ENCODE assay signal across 24 cellular contexts in genomic region chr14:23414906-23415820, GRCh38. TPM values are rescaled to one million over a fixed set of nuclear protein-coding genes. Genes with fewer than 3 reads are reported as not detected.
"Had no signal": no experiment of that assay in that cellular context is flagged by ENCODE, and none has a peak within 500 bp of the region (broad histone marks: within the 10 kb centered on the region; RNA-seq: fewer than 3 reads in every experiment).

No MANE protein-coding gene starts in this region.

- H3K9me3 Mint-ChIP-seq: activated B cell treated with CpG ODN at 0.5 μM for 24 hours; activated T-helper 2 cell treated with anti-CD3 and anti-CD28 coated beads, Interferon-gamma antibody, Interleukin-2, Interleukin-4, amounts not matched to agents 10 μg/mL and 5 μg/mL and 100 μg/mL, durations not matched to agents 14 hours and 24 hours and 36 hours; central memory CD8-positive, alpha-beta T cell; dendritic cell treated with granulocyte-macrophage colony-stimulating factor and Interleukin-4, amounts not matched to agents 40 ng/mL and 50 ng/mL, for 4 days; endodermal cell; T-cell; T-helper 2 cell treated with Interferon-gamma antibody and Interleukin-4, amounts not matched to agents 5 μg/mL and 100 μg/mL, for 36 hours had no signal

- H3K4me3 Mint-ChIP-seq: activated B cell treated with CpG ODN at 0.5 μM for 24 hours; activated CD8-positive, alpha-beta memory T cell treated with anti-CD3 and anti-CD28 coated beads, Interleukin-2, amount 10 ng/mL, durations not matched to agents 7 days and 5 days; activated CD8-positive, alpha-beta T cell treated with anti-CD3 and anti-CD28 coated beads, Interleukin-2, amount 10 ng/mL, durations not matched to agents 7 days and 5 days; activated naive CD8-positive, alpha-beta T cell; brain; central memory CD8-positive, alpha-beta T cell; dendritic cell treated with granulocyte-macrophage colony-stimulating factor and Interleukin-4, amounts not matched to agents 40 ng/mL and 50 ng/mL, for 4 days; endodermal cell; T-cell; T-helper 2 cell treated with Interferon-gamma antibody and Interleukin-4, amounts not matched to agents 5 μg/mL and 100 μg/mL, for 36 hours had no signal

- H3K4me1 Mint-ChIP-seq: activated B cell treated with CpG ODN at 0.5 μM for 24 hours; central memory CD8-positive, alpha-beta T cell; endodermal cell; T-cell had no signal

- H3K27ac Mint-ChIP-seq: activated B cell treated with CpG ODN at 0.5 μM for 24 hours; activated CD8-positive, alpha-beta memory T cell treated with anti-CD3 and anti-CD28 coated beads, Interleukin-2, amount 10 ng/mL, durations not matched to agents 7 days and 5 days; activated CD8-positive, alpha-beta T cell treated with anti-CD3 and anti-CD28 coated beads, Interleukin-2, amount 10 ng/mL, durations not matched to agents 7 days and 5 days; activated naive CD8-positive, alpha-beta T cell; activated T-helper 2 cell treated with anti-CD3 and anti-CD28 coated beads, Interferon-gamma antibody, Interleukin-2, Interleukin-4, amounts not matched to agents 10 μg/mL and 5 μg/mL and 100 μg/mL, durations not matched to agents 14 hours and 24 hours and 36 hours; dendritic cell treated with granulocyte-macrophage colony-stimulating factor and Interleukin-4, amounts not matched to agents 40 ng/mL and 50 ng/mL, for 4 days; endodermal cell; T-cell; T-helper 2 cell treated with Interferon-gamma antibody and Interleukin-4, amounts not matched to agents 5 μg/mL and 100 μg/mL, for 36 hours had no signal

- H3K9me3 ChIP-seq: right lobe of liver, upper lobe of left lung had no signal

- DNase-seq: activated B cell treated with CpG ODN at 0.5 μM for 24 hours; activated CD8-positive, alpha-beta memory T cell treated with anti-CD3 and anti-CD28 coated beads, Interleukin-2, amount 10 ng/mL, durations not matched to agents 7 days and 5 days; activated CD8-positive, alpha-beta T cell treated with anti-CD3 and anti-CD28 coated beads, Interleukin-2, amount 10 ng/mL, durations not matched to agents 7 days and 5 days; activated T-cell treated with anti-CD3 and anti-CD28 coated beads, Interleukin-2, amount 50 U/mL, for 48 hours; endodermal cell; foreskin fibroblast; mammary epithelial cell; right lobe of liver; stimulated activated CD4-positive, alpha-beta T cell treated with anti-CD3 and anti-CD28 coated beads, Interleukin-2, amount 100 ng/mL, for 48 hours; stimulated activated naive CD8-positive, alpha-beta T cell treated with anti-CD3 and anti-CD28 coated beads, Interleukin-15, Interleukin-2, amounts not matched to agents 100 U/mL and 50 U/mL, for 24 hours; T-cell; upper lobe of left lung had no signal

- H3K4me3 ChIP-seq: right lobe of liver, upper lobe of left lung had no signal

- H3K4me1 ChIP-seq: right lobe of liver, upper lobe of left lung had no signal

- H3K27me3 Mint-ChIP-seq: activated CD8-positive, alpha-beta memory T cell treated with anti-CD3 and anti-CD28 coated beads, Interleukin-2, amount 10 ng/mL, durations not matched to agents 7 days and 5 days had no signal

- ATAC-seq: activated CD8-positive, alpha-beta memory T cell treated with anti-CD3 and anti-CD28 coated beads, Interleukin-2, amount 10 ng/mL, durations not matched to agents 7 days and 5 days; activated CD8-positive, alpha-beta T cell treated with anti-CD3 and anti-CD28 coated beads, Interleukin-2, amount 10 ng/mL, durations not matched to agents 7 days and 5 days; esophagus mucosa; stimulated activated naive CD8-positive, alpha-beta T cell treated with anti-CD3 and anti-CD28 coated beads, Interleukin-15, Interleukin-2, amounts not matched to agents 100 U/mL and 50 U/mL, for 24 hours; T-cell had no signal

- H3K36me3 ChIP-seq: right lobe of liver, upper lobe of left lung had no signal

- H3K27me3 ChIP-seq: right lobe of liver, upper lobe of left lung had no signal

- H3K27ac ChIP-seq: right lobe of liver, upper lobe of left lung had no signal

- H3K36me3 Mint-ChIP-seq: activated CD8-positive, alpha-beta memory T cell treated with anti-CD3 and anti-CD28 coated beads, Interleukin-2, amount 10 ng/mL, durations not matched to agents 7 days and 5 days; activated naive CD8-positive, alpha-beta T cell; brain; T-cell had no signal

RNA-seq across cellular contexts. Expression of gene MYH6, which starts 7.1 kb away (rescaled TPM):
- total RNA-seq: activated B cell treated with CpG ODN at 0.5 μM for 24 hours; activated CD8-positive, alpha-beta T cell treated with anti-CD3 and anti-CD28 coated beads, Interleukin-2, amount 10 ng/mL, durations not matched to agents 7 days and 5 days; endodermal cell; esophagus mucosa; mammary epithelial cell; mucosa of gallbladder; pulmonary artery endothelial cell; T-cell; upper lobe of left lung had no signal
- polyA plus RNA-seq: mammary epithelial cell, neural cell had no signal

RNA-seq across cellular contexts. Expression of gene MYH7, which starts 20.3 kb away (rescaled TPM):
- total RNA-seq: activated B cell treated with CpG ODN at 0.5 μM for 24 hours; activated CD8-positive, alpha-beta T cell treated with anti-CD3 and anti-CD28 coated beads, Interleukin-2, amount 10 ng/mL, durations not matched to agents 7 days and 5 days; activated T-helper 2 cell treated with anti-CD3 and anti-CD28 coated beads, Interferon-gamma antibody, Interleukin-2, Interleukin-4, amounts not matched to agents 10 μg/mL and 5 μg/mL and 100 μg/mL, durations not matched to agents 14 hours and 24 hours and 36 hours; mammary epithelial cell; pulmonary artery endothelial cell; T-cell; upper lobe of left lung had no signal
- polyA plus RNA-seq: mammary epithelial cell had no signal

RNA-seq across cellular contexts. Expression of gene CMTM5, which starts 38.3 kb away (rescaled TPM):
- total RNA-seq: activated B cell treated with CpG ODN at 0.5 μM for 24 hours; activated CD8-positive, alpha-beta memory T cell treated with anti-CD3 and anti-CD28 coated beads, Interleukin-2, amount 10 ng/mL, durations not matched to agents 7 days and 5 days; activated CD8-positive, alpha-beta T cell treated with anti-CD3 and anti-CD28 coated beads, Interleukin-2, amount 10 ng/mL, durations not matched to agents 7 days and 5 days; activated T-helper 2 cell treated with anti-CD3 and anti-CD28 coated beads, Interferon-gamma antibody, Interleukin-2, Interleukin-4, amounts not matched to agents 10 μg/mL and 5 μg/mL and 100 μg/mL, durations not matched to agents 14 hours and 24 hours and 36 hours; esophagus mucosa; mammary epithelial cell; pulmonary artery endothelial cell; T-cell had no signal
- polyA plus RNA-seq: mammary epithelial cell, neural cell had no signal

RNA-seq across cellular contexts. Expression of gene IL25, which starts 42.6 kb away (rescaled TPM):
- total RNA-seq: activated B cell treated with CpG ODN at 0.5 μM for 24 hours; activated CD8-positive, alpha-beta memory T cell treated with anti-CD3 and anti-CD28 coated beads, Interleukin-2, amount 10 ng/mL, durations not matched to agents 7 days and 5 days; activated CD8-positive, alpha-beta T cell treated with anti-CD3 and anti-CD28 coated beads, Interleukin-2, amount 10 ng/mL, durations not matched to agents 7 days and 5 days; activated T-helper 2 cell treated with anti-CD3 and anti-CD28 coated beads, Interferon-gamma antibody, Interleukin-2, Interleukin-4, amounts not matched to agents 10 μg/mL and 5 μg/mL and 100 μg/mL, durations not matched to agents 14 hours and 24 hours and 36 hours; endodermal cell; esophagus mucosa; liver; mammary epithelial cell; mucosa of gallbladder; pulmonary artery endothelial cell; right lobe of liver; skeletal muscle tissue; T-cell; upper lobe of left lung had no signal
- polyA plus RNA-seq: liver, mammary epithelial cell, neural cell had no signal

RNA-seq across cellular contexts. Expression of gene EFS, which starts 50.2 kb away (rescaled TPM):
- total RNA-seq: activated B cell treated with CpG ODN at 0.5 μM for 24 hours; activated CD8-positive, alpha-beta memory T cell treated with anti-CD3 and anti-CD28 coated beads, Interleukin-2, amount 10 ng/mL, durations not matched to agents 7 days and 5 days; activated CD8-positive, alpha-beta T cell treated with anti-CD3 and anti-CD28 coated beads, Interleukin-2, amount 10 ng/mL, durations not matched to agents 7 days and 5 days; activated T-helper 2 cell treated with anti-CD3 and anti-CD28 coated beads, Interferon-gamma antibody, Interleukin-2, Interleukin-4, amounts not matched to agents 10 μg/mL and 5 μg/mL and 100 μg/mL, durations not matched to agents 14 hours and 24 hours and 36 hours; pulmonary artery endothelial cell had no signal
